ENCODE assay signal across 30 cellular contexts in the genomic region with DNA sequence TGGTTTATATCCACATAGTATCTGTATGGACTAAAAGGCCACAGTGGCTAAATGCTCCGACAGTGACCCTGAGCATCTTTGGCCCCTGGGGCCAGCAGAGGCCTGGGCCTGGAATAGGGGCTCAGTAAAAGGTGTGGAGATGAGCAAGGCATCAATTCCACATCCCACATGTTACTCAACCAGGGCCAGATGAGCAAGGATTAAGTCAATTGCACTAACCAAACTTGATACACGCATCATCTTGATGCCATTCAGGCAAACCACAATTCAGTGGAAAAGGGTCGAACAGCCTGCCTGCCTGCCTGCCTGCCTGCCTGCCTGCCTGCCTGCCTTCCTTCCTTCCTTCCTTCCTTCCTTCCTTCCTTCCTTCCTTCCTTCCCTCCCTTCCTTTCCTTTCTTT.
"Had no signal": no experiment of that assay in that cellular context is flagged by ENCODE, and none has a peak within 500 bp of the region (broad histone marks: within the 10 kb centered on the region; RNA-seq: fewer than 3 reads in every experiment).

No MANE protein-coding gene starts in this region.

- H3K27me3 Mint-ChIP-seq: activated B cell treated with CpG ODN at 0.5 μM for 24 hours; activated CD4-positive, alpha-beta T cell treated with anti-CD3 and anti-CD28 coated beads, Interleukin-2, amount 10 ng/mL, durations not matched to agents 24 days and 14 days; activated CD8-positive, alpha-beta memory T cell treated with anti-CD3 and anti-CD28 coated beads, Interleukin-2, amount 10 ng/mL, durations not matched to agents 7 days and 5 days; activated naive CD4-positive, alpha-beta T cell treated with anti-CD3 and anti-CD28 coated beads, Interleukin-2, amount 50 U/mL, for 24 hours; activated T-cell treated with anti-CD3 and anti-CD28 coated beads, Interleukin-2, amount 50 U/mL, for 24 hours; brain; T-cell had no signal

- DNase-seq: activated B cell treated with CpG ODN at 0.5 μM for 24 hours; activated CD4-positive, alpha-beta T cell treated with anti-CD3 and anti-CD28 coated beads for 1 hour; activated CD4-positive, alpha-beta T cell treated with anti-CD3 and anti-CD28 coated beads, Interleukin-2, amount 10 ng/mL, durations not matched to agents 24 days and 14 days; activated CD4-positive, alpha-beta T cell treated with anti-CD3 and anti-CD28 coated beads, Interleukin-2, amount 50 U/mL, for 48 hours; activated CD8-positive, alpha-beta memory T cell treated with anti-CD3 and anti-CD28 coated beads, Interleukin-2, amount 10 ng/mL, durations not matched to agents 7 days and 5 days; activated effector memory CD4-positive, alpha-beta T cell treated with Interleukin-2 at 50 U/mL for 16 hours; activated naive CD4-positive, alpha-beta T cell; activated T-cell treated with anti-CD3 and anti-CD28 coated beads, Interleukin-2, amount 50 U/mL, for 24 hours; amygdala; Kasumi-1; KBM-7; NCI-H1092; NCI-H1417; NCI-H1694; NCI-H2029 treated with DMSO at 0.1 percent for 48 hours; NCI-H345; NCI-H510A; NCI-H526 treated with DMSO at 0.1 percent for 48 hours; NCI-H82; PC-3; SIG-M5; T-cell; T-helper 2 cell; T1000 had no signal

- H3K4me1 Mint-ChIP-seq: activated CD4-positive, alpha-beta T cell treated with anti-CD3 and anti-CD28 coated beads, Interleukin-2, amount 10 ng/mL, durations not matched to agents 24 days and 14 days; activated CD8-positive, alpha-beta memory T cell treated with anti-CD3 and anti-CD28 coated beads, Interleukin-2, amount 10 ng/mL, durations not matched to agents 7 days and 5 days; activated naive CD4-positive, alpha-beta T cell treated with anti-CD3 and anti-CD28 coated beads, Interleukin-2, amount 50 U/mL, for 24 hours; brain; T-cell had no signal

- H3K36me3 Mint-ChIP-seq: activated CD8-positive, alpha-beta memory T cell treated with anti-CD3 and anti-CD28 coated beads, Interleukin-2, amount 10 ng/mL, durations not matched to agents 7 days and 5 days; activated naive CD4-positive, alpha-beta T cell treated with anti-CD3 and anti-CD28 coated beads, Interleukin-2, amount 50 U/mL, for 24 hours; brain; T-cell had no signal

- H3K4me3 Mint-ChIP-seq: activated B cell treated with CpG ODN at 0.5 μM for 24 hours; activated CD4-positive, alpha-beta T cell treated with anti-CD3 and anti-CD28 coated beads, Interleukin-2, amount 10 ng/mL, durations not matched to agents 24 days and 14 days; activated CD8-positive, alpha-beta memory T cell treated with anti-CD3 and anti-CD28 coated beads, Interleukin-2, amount 10 ng/mL, durations not matched to agents 7 days and 5 days; activated naive CD4-positive, alpha-beta T cell treated with anti-CD3 and anti-CD28 coated beads, Interleukin-2, amount 50 U/mL, for 24 hours; activated T-cell treated with anti-CD3 and anti-CD28 coated beads, Interleukin-2, amount 50 U/mL, for 24 hours; activated T-helper 1 cell treated with anti-CD3 and anti-CD28 coated beads, Interleukin-12 subunit alpha, Interleukin-12 subunit beta, Interleukin-2, Interleukin-4 antibody, amounts not matched to agents 30 ng/mL and 10 ng/mL and 1 ng/mL, durations not matched to agents 14 hours and 24 hours and 36 hours; brain; T-cell had no signal

- ATAC-seq: activated CD8-positive, alpha-beta memory T cell treated with anti-CD3 and anti-CD28 coated beads, Interleukin-2, amount 10 ng/mL, durations not matched to agents 7 days and 5 days; PC-3; T-cell had no signal

- H3K9me3 Mint-ChIP-seq: activated B cell treated with CpG ODN at 0.5 μM for 24 hours; activated CD4-positive, alpha-beta T cell treated with anti-CD3 and anti-CD28 coated beads, Interleukin-2, amount 10 ng/mL, durations not matched to agents 24 days and 14 days; activated naive CD4-positive, alpha-beta T cell treated with anti-CD3 and anti-CD28 coated beads, Interleukin-2, amount 50 U/mL, for 24 hours; activated T-cell treated with anti-CD3 and anti-CD28 coated beads, Interleukin-2, amount 50 U/mL, for 24 hours; activated T-helper 1 cell treated with anti-CD3 and anti-CD28 coated beads, Interleukin-12 subunit alpha, Interleukin-12 subunit beta, Interleukin-2, Interleukin-4 antibody, amounts not matched to agents 30 ng/mL and 10 ng/mL and 1 ng/mL, durations not matched to agents 14 hours and 24 hours and 36 hours; brain; T-cell had no signal

- FAIRE-seq: astrocyte, RCC 7860, TTC549 had no signal

- H3K27ac Mint-ChIP-seq: activated B cell treated with CpG ODN at 0.5 μM for 24 hours; activated CD4-positive, alpha-beta T cell treated with anti-CD3 and anti-CD28 coated beads, Interleukin-2, amount 10 ng/mL, durations not matched to agents 24 days and 14 days; activated CD8-positive, alpha-beta memory T cell treated with anti-CD3 and anti-CD28 coated beads, Interleukin-2, amount 10 ng/mL, durations not matched to agents 7 days and 5 days; activated naive CD4-positive, alpha-beta T cell treated with anti-CD3 and anti-CD28 coated beads, Interleukin-2, amount 50 U/mL, for 24 hours; activated T-cell treated with anti-CD3 and anti-CD28 coated beads, Interleukin-2, amount 50 U/mL, for 24 hours; activated T-helper 1 cell treated with anti-CD3 and anti-CD28 coated beads, Interleukin-12 subunit alpha, Interleukin-12 subunit beta, Interleukin-2, Interleukin-4 antibody, amounts not matched to agents 30 ng/mL and 10 ng/mL and 1 ng/mL, durations not matched to agents 14 hours and 24 hours and 36 hours; brain; T-cell had no signal
